Comparison of ENCODE assay signal across 8 cellular contexts in genomic region chr19:48624791-48625723, GRCh38.
DNase-seq lines count a peak whose midpoint lies in the region; ATAC-seq and TF ChIP-seq lines count a peak whose summit lies in the region.

No MANE protein-coding gene starts in this region.

- ATAC-seq in GM21447 (IDR thresholded peaks at IDR 0.05; ENCODE audit: unreplicated experiment) (no peak), GM18511 (IDR thresholded peaks at IDR 0.05; ENCODE audit: unreplicated experiment) (no peak)

- H3K4me3 ChIP-seq in BLaER1 treated with 17β-estradiol and CSF1 and Interleukin-3, amounts not matched to agents 10 nM and 100 nM: peak overlapping the region; percentile 34 to 74 (median 63)
- H3K4me3 ChIP-seq in LNCaP clone FGC (ENCODE audit: low read depth, low read length) (peak overlapping the region; percentile 64), coronary artery (peak overlapping the region; percentile 62)

- H3K27ac ChIP-seq in BLaER1 treated with 17β-estradiol and CSF1 and Interleukin-3, amounts not matched to agents 10 nM and 100 nM: peak overlapping the region in 10 of 11 experiments; percentile 63 to 87 (median 83); a peak in 20 of 22 replicates
- peak overlapping the region; percentile 69 to 70 for H3K27ac ChIP-seq in coronary artery

- peaks cover 21 to 58% (median 36%) of the 10 kb centered on the region in 11 experiments for H3K36me3 ChIP-seq in BLaER1 treated with 17β-estradiol and CSF1 and Interleukin-3, amounts not matched to agents 10 nM and 100 nM

- H4K20me1 ChIP-seq in BLaER1 treated with 17β-estradiol and CSF1 and Interleukin-3, amounts not matched to agents 10 nM and 100 nM: peaks cover 0 to 22% (median 4%) of the 10 kb centered on the region in 11 experiments; a peak in 8 of 22 replicates

- peak overlapping the region; percentile 80 to 97 (median 93) for H3K4me2 ChIP-seq in BLaER1 treated with 17β-estradiol and CSF1 and Interleukin-3, amounts not matched to agents 10 nM and 100 nM

- H3K9me3 ChIP-seq in BLaER1 treated with 17β-estradiol and CSF1 and Interleukin-3, amounts not matched to agents 10 nM and 100 nM (replicated peaks in 1 of 11): no peaks in the 10 kb centered on the region

- TF ChIP-seq CTCF in LNCaP clone FGC (IDR thresholded peaks at IDR 0.05; ENCODE audit: control insufficient read depth, extremely low read depth, insufficient read depth) (no peak), coronary artery (IDR thresholded peaks at IDR 0.05) (no peak), nephron progenitor cell (IDR thresholded peaks at IDR 0.05) (no peak)

- H3K27ac Mint-ChIP-seq in nephron progenitor cell: peak overlapping the region; percentile 33

- no peaks in the 10 kb centered on the region for H3K9me3 Mint-ChIP-seq in nephron progenitor cell

- peaks cover 36 to 67% (median 48%) of the 10 kb centered on the region in 10 experiments for H3K4me1 ChIP-seq in BLaER1 treated with 17β-estradiol and CSF1 and Interleukin-3, amounts not matched to agents 10 nM and 100 nM

- peaks cover 62% of the 10 kb centered on the region for H3K4me1 Mint-ChIP-seq in nephron progenitor cell

- DNase-seq in LNCaP clone FGC (ENCODE audit: low read depth): no peak
- no peak for DNase-seq in coronary artery (ENCODE audit: low spot score)
- DNase-seq in nephron progenitor cell: no peak
- DNase-seq in cerebellar nuclear complex (lab: John Stamatoyannopoulos, UW): no peak
- DNase-seq in SIG-M5 treated with dmso at 0.1 percent for 504 hours (lab: John Stamatoyannopoulos, UW; ENCODE audit: unreplicated experiment): no peak

- H3K27me3 Mint-ChIP-seq in nephron progenitor cell (ENCODE audit: low read depth, poor library complexity): no peaks in the 10 kb centered on the region

- peak overlapping the region; percentile 66 to 87 (median 83); a peak in 21 of 22 replicates for H3K9ac ChIP-seq in BLaER1 treated with 17β-estradiol and CSF1 and Interleukin-3, amounts not matched to agents 10 nM and 100 nM

- peaks cover 5% of the 10 kb centered on the region for H3K36me3 Mint-ChIP-seq in nephron progenitor cell (ENCODE audit: low read depth)

- peak overlapping the region; percentile 87 for H3K4me3 Mint-ChIP-seq in nephron progenitor cell

- H3K27me3 ChIP-seq in BLaER1 treated with 17β-estradiol and CSF1 and Interleukin-3, amounts not matched to agents 10 nM and 100 nM: no peaks in the 10 kb centered on the region
